ENCODE assay signal across 16 cellular contexts in the genomic region with DNA sequence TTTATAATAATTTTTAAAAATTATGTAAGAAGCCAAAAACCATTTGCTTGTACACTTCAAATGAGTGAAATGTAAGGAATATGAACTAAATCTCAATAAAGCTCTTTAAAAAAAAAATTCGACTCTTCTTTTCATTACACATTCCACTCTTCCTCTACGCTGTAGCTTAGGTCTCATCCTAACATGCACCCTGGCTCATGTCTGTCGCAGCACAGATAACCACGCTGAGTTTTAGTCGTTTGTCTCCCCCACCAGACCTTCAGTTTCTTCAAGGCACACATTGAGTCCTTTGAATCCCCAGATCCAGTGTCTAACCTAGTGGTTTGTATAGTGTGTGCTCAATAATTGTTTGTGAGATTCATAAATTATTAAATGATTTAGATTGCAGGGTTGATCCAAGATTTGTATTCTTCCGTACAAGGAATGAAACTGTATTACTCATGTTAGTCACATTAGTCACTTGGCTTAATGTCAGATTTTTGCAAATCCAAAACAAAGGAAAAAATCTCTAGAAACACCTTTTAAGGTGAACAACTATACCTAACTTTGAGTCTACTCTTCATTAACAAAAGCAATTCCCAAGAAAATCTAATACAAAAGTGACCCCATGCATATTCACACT. TPM values are rescaled to one million over a fixed set of nuclear protein-coding genes. Genes with fewer than 3 reads are reported as not detected.
DNase-seq lines count a peak whose midpoint lies in the region; ATAC-seq and TF ChIP-seq lines count a peak whose summit lies in the region.
"Had no signal": no experiment of that assay in that cellular context is flagged by ENCODE, and none has a peak within 500 bp of the region (broad histone marks: within the 10 kb centered on the region; RNA-seq: fewer than 3 reads in every experiment).

No MANE protein-coding gene starts in this region.

- H3K9ac ChIP-seq in PC-3 (ENCODE audit: low read length), result no peak overlapping the region
- H3K9ac ChIP-seq in mammary epithelial cell (ENCODE audit: insufficient read depth, low read length), result no peak overlapping the region
- no peak overlapping the region for H3K9ac ChIP-seq in MM.1S (ENCODE audit: low read length)
- H3K9ac ChIP-seq in neuronal stem cell (ENCODE audit: low read depth, low read length, poor library complexity), result no peak overlapping the region

- H2AK5ac ChIP-seq in neuronal stem cell (ENCODE audit: low read depth, low read length), result no peak overlapping the region

- H3K9me3 ChIP-seq in PC-3 (ENCODE audit: low read length) (no peaks in the 10 kb centered on the region), mammary epithelial cell (replicated peaks; ENCODE audit: insufficient read depth, low read length) (no peaks in the 10 kb centered on the region), MM.1S (replicated peaks; ENCODE audit: insufficient read depth, low read length) (no peaks in the 10 kb centered on the region), neuronal stem cell (replicated peaks in 1 of 2; ENCODE audit: control insufficient read depth in 2 of 2, insufficient read depth in 1 of 2, low read depth in 1 of 2, low read length in 2 of 2) (peaks cover 0 to 14% of the 10 kb centered on the region in 2 donors)
- H3K9me3 ChIP-seq: A549, body of pancreas, thoracic aorta had no signal

- H3K27me3 ChIP-seq in ACC112 (ENCODE audit: insufficient read depth, low read length) (no peaks in the 10 kb centered on the region), PC-3 (ENCODE audit: low read length) (no peaks in the 10 kb centered on the region), mammary epithelial cell (ENCODE audit: insufficient read depth, low read length) (no peaks in the 10 kb centered on the region), foreskin keratinocyte (no peaks in the 10 kb centered on the region), MM.1S (replicated peaks; ENCODE audit: insufficient read depth, low read length) (no peaks in the 10 kb centered on the region), neuronal stem cell (ENCODE audit: control insufficient read depth in 3 of 3, insufficient read depth in 3 of 3, low read depth in 1 of 3, low read length in 3 of 3) (no peaks in the 10 kb centered on the region)
- H3K27me3 ChIP-seq: body of pancreas had no signal

- no peak overlapping the region for H3K4ac ChIP-seq in neuronal stem cell (ENCODE audit: low read length)

- H3K27ac ChIP-seq in ACC112 (ENCODE audit: low read depth, low read length) (peak overlapping the region; percentile 33), PC-3 (ENCODE audit: low read length) (peak overlapping the region; percentile 64), mammary epithelial cell (ENCODE audit: insufficient read depth, low read depth, low read length) (peak overlapping the region; percentile 24), foreskin keratinocyte (peak overlapping the region; percentile 41), MM.1S (ENCODE audit: low read length) (no peak overlapping the region), neuronal stem cell (replicated peaks; ENCODE audit: low read length) (no peak overlapping the region)
- H3K27ac ChIP-seq: A549, body of pancreas had no signal

- H3K79me2 ChIP-seq in ACC112 (ENCODE audit: control insufficient read depth, insufficient read depth, low read length, unreplicated experiment) (no peaks in the 10 kb centered on the region), PC-3 (ENCODE audit: low read length) (no peaks in the 10 kb centered on the region), mammary epithelial cell (ENCODE audit: insufficient read depth, low read length) (peaks cover 3% of the 10 kb centered on the region), MM.1S (ENCODE audit: low read length) (no peaks in the 10 kb centered on the region)

- ATAC-seq in PC-3 (peak; percentile 75), foreskin keratinocyte (peak; percentile 75), GM19395 (IDR thresholded peaks at IDR 0.05; ENCODE audit: unreplicated experiment) (no peak)
- ATAC-seq: A549, body of pancreas had no signal

- in situ Hi-C loops in mammary epithelial cell (cut with MboI; ENCODE audit: low sequenced_read_pairs in 2 of 2), result no loop called here

- H3K9me2 ChIP-seq in PC-3 (replicated peaks; ENCODE audit: low read length) (no peaks in the 10 kb centered on the region), MM.1S (replicated peaks; ENCODE audit: insufficient read depth, low read length) (no peaks in the 10 kb centered on the region)

- BruUV-seq in PC-3 (replicated peaks; lab: Mats Ljungman, UMichigan) (no TSS peak), mammary epithelial cell (replicated peaks; lab: Mats Ljungman, UMichigan) (no TSS peak)

- H3K23ac ChIP-seq in neuronal stem cell (ENCODE audit: low read depth, low read length, poor library complexity), result no peak overlapping the region

- TF ChIP-seq CTCF in PC-3 (conservative IDR thresholded peaks at IDR 0.05; ENCODE audit: low read depth, low read length) (no peak), mammary epithelial cell (conservative IDR thresholded peaks at IDR 0.05 in 1 of 2, IDR thresholded peaks at IDR 0.05 in 1 of 2; ENCODE audit: extremely low read depth in 1 of 2, insufficient read depth in 1 of 2, low read depth in 1 of 2, low read length in 2 of 2) (no peak), foreskin keratinocyte (conservative IDR thresholded peaks at IDR 0.05) (no peak), MM.1S (IDR thresholded peaks at IDR 0.05; ENCODE audit: low read length) (no peak)

- dilution Hi-C loops in mammary epithelial cell (cut with HindIII; ENCODE audit: low sequenced_read_pairs), result no loop called here

- no peak overlapping the region for H3K14ac ChIP-seq in neuronal stem cell (ENCODE audit: low read length)

- CTCF ChIA-PET in PC-3 (lab: Charles Lee) (no interaction called here), mammary epithelial cell (lab: Charles Lee; ENCODE audit: low non-redundant PET) (no interaction called here)

- 70% methylated on average over 6 of the region's 6 CpGs for WGBS in mammary epithelial cell (ENCODE audit: low coverage, missing lambda C conversion rate)
- 100% methylated on average over 2 of the region's 6 CpGs; no CpG with 5 or more reads in 1 of the 2 donors for WGBS in neuronal stem cell (ENCODE audit: extremely low coverage in 2 of 2, insufficient read length in 2 of 2, insufficient replicate concordance in 1 of 2), 2 donors

- POLR2A ChIA-PET in PC-3 (lab: Charles Lee; ENCODE audit: unreplicated experiment), result interaction anchor here (0.7 kb wide), 1 partner anchor 1206 kb away, joined by 3 read pairs; no protein-coding TSS in a partner anchor

- H2AFZ ChIP-seq in ACC112 (ENCODE audit: low read length, unreplicated experiment), result no peak overlapping the region
- H2AFZ ChIP-seq in PC-3 (ENCODE audit: low read length), result 0 out of 2 replicates have a peak overlapping the region, but pooled peaks have one; percentile 18
- H2AFZ ChIP-seq in mammary epithelial cell (ENCODE audit: low read depth, low read length), result no peak overlapping the region
- no peak overlapping the region for H2AFZ ChIP-seq in MM.1S (ENCODE audit: low read length)
- no peak overlapping the region for H2AFZ ChIP-seq in neuronal stem cell (ENCODE audit: low read length)

- no peak overlapping the region for H2BK15ac ChIP-seq in neuronal stem cell (ENCODE audit: low read length)

- H3K36me3 ChIP-seq in ACC112 (ENCODE audit: insufficient read depth, low read length), result peaks cover 42% of the 10 kb centered on the region
- peaks cover 30% of the 10 kb centered on the region for H3K36me3 ChIP-seq in PC-3 (ENCODE audit: low read depth, low read length)
- H3K36me3 ChIP-seq in mammary epithelial cell (ENCODE audit: insufficient read depth, low read length), result peaks cover 11% of the 10 kb centered on the region
- H3K36me3 ChIP-seq in MM.1S (replicated peaks; ENCODE audit: insufficient read depth, low read length), result no peaks in the 10 kb centered on the region
- peaks cover 8 to 73% of the 10 kb centered on the region in 2 donors for H3K36me3 ChIP-seq in neuronal stem cell (replicated peaks in 1 of 2; ENCODE audit: control insufficient read depth in 2 of 2, insufficient read depth in 2 of 2, low read length in 2 of 2)

- H4K20me1 ChIP-seq in PC-3 (ENCODE audit: low read length) (no peaks in the 10 kb centered on the region), mammary epithelial cell (ENCODE audit: insufficient read depth, low read length) (no peaks in the 10 kb centered on the region), MM.1S (ENCODE audit: insufficient read depth, low read length) (no peaks in the 10 kb centered on the region)

- H3K18ac ChIP-seq in neuronal stem cell (ENCODE audit: low read length), result no peak overlapping the region

- peaks cover 12% of the 10 kb centered on the region for H3F3A ChIP-seq in PC-3 (ENCODE audit: low read length, unreplicated experiment)
- no peaks in the 10 kb centered on the region for H3F3A ChIP-seq in MM.1S (ENCODE audit: insufficient read depth, low read length)

- no peak overlapping the region for H4K8ac ChIP-seq in neuronal stem cell (ENCODE audit: low read depth, low read length)

- H2BK120ac ChIP-seq in neuronal stem cell (ENCODE audit: low read depth, low read length), result no peak overlapping the region

- H3K79me1 ChIP-seq in neuronal stem cell (ENCODE audit: low read depth, low read length), result no peaks in the 10 kb centered on the region

- intact Hi-C loops in PC-3 (cut with micrococcal nuclease) (loop anchor here (10.0 kb wide), 1 partner anchor 52 kb away; no protein-coding TSS in a partner anchor), mammary epithelial cell (cut with micrococcal nuclease) (no loop called here)

- H2BK5ac ChIP-seq in neuronal stem cell (ENCODE audit: low read length), result no peak overlapping the region

- H3K4me2 ChIP-seq in PC-3 (ENCODE audit: low read length) (peak overlapping the region; percentile 61), mammary epithelial cell (ENCODE audit: insufficient read depth, low read depth, low read length) (no peak overlapping the region), MM.1S (ENCODE audit: low read depth, low read length) (no peak overlapping the region), neuronal stem cell (ENCODE audit: insufficient read depth, low read length, poor library complexity, severe bottlenecking) (no peak overlapping the region)
- H3K4me2 ChIP-seq: A549 had no signal

- DNase-seq in PC-3 (peak; percentile 81), mammary epithelial cell (peak; percentile 55), foreskin keratinocyte (peak; percentile 37 to 63), MM.1S (no peak), neuronal stem cell (ENCODE audit: low spot score) (no peak)
- no peak for DNase-seq in NK-92 treated with Interleukin-12 subunit alpha and Interleukin-12 subunit beta, amount 100 ng/mL, for 24 hours (lab: John Stamatoyannopoulos, UW)
- DNase-seq: body of pancreas; CD4-positive, alpha-beta memory T cell; midbrain; NCI-H1930; NCI-H446; nephron progenitor cell had no signal

- H3K4me1 ChIP-seq in ACC112 (ENCODE audit: control insufficient read depth, insufficient read depth, low read length, unreplicated experiment), result peaks cover 28% of the 10 kb centered on the region
- H3K4me1 ChIP-seq in PC-3 (ENCODE audit: insufficient read depth, low read length), result peaks cover 34% of the 10 kb centered on the region
- H3K4me1 ChIP-seq in mammary epithelial cell (ENCODE audit: insufficient read depth, low read length), result peaks cover 7% of the 10 kb centered on the region
- peaks cover 15% of the 10 kb centered on the region for H3K4me1 ChIP-seq in foreskin keratinocyte
- H3K4me1 ChIP-seq in MM.1S (ENCODE audit: low read length), result no peaks in the 10 kb centered on the region
- no peaks in the 10 kb centered on the region for H3K4me1 ChIP-seq in neuronal stem cell (ENCODE audit: control insufficient read depth in 2 of 2, insufficient read depth in 1 of 2, low read depth in 1 of 2, low read length in 2 of 2)
- H3K4me1 ChIP-seq: A549, body of pancreas had no signal

- H2BK12ac ChIP-seq in neuronal stem cell (ENCODE audit: low read length), result no peak overlapping the region

- H4K91ac ChIP-seq in neuronal stem cell (ENCODE audit: low read depth, low read length, poor library complexity), result no peak overlapping the region

- no peak overlapping the region for H3K4me3 ChIP-seq in ACC112 (ENCODE audit: low read depth, low read length)
- H3K4me3 ChIP-seq in PC-3 (ENCODE audit: low read length), result no peak overlapping the region
- no peak overlapping the region for H3K4me3 ChIP-seq in mammary epithelial cell (replicated peaks in 1 of 3; ENCODE audit: insufficient read depth in 1 of 3, low read depth in 2 of 3, low read length in 3 of 3)
- H3K4me3 ChIP-seq in MM.1S (ENCODE audit: low read length), result no peak overlapping the region
- no peak overlapping the region for H3K4me3 ChIP-seq in neuronal stem cell (ENCODE audit: low read length in 2 of 2)
- H3K4me3 ChIP-seq: A549, body of pancreas, thoracic aorta had no signal

RNA-seq across cellular contexts. Expression of a gene that starts 57.3 kb away (rescaled TPM):
- total RNA-seq in PC-3 (2014; rRNA removed), result 30.3 and 33.4 TPM in 2 replicates
- total RNA-seq in mammary epithelial cell, result 10 to 100 TPM; 47.6 to 60.7 TPM
- 21.9 TPM for polyA plus RNA-seq in mammary epithelial cell
- 33.8 TPM for polyA minus RNA-seq in mammary epithelial cell
- 60.0 and 60.9 TPM in 2 replicates for total RNA-seq in foreskin keratinocyte
- polyA plus RNA-seq in foreskin keratinocyte, result 16.7 and 20.7 TPM in 2 replicates
- polyA plus RNA-seq in neuronal stem cell (2013, experiment 1 of 2), result 46.7 TPM
- polyA plus RNA-seq in neuronal stem cell (2013, experiment 2 of 2), result 48.5 TPM

Comparison
In these comparisons a context has a peak if more than half of its experiments do, and no peak if none do; other contexts are left out.
1. H3K27ac ChIP-seq: peak in ACC112 (single experiment), PC-3 (single experiment), mammary epithelial cell (single experiment) and foreskin keratinocyte (single experiment); none in MM.1S (single experiment) and neuronal stem cell (single experiment).
2. DNase-seq: peak in PC-3 (single experiment), mammary epithelial cell (single experiment) and foreskin keratinocyte (2 of 2); none in NK-92 treated with Interleukin-12 subunit alpha and Interleukin-12 subunit beta, amount 100 ng/mL, for 24 hours (single experiment), MM.1S (single experiment) and neuronal stem cell (single experiment).